ENCODE assay signal across 19 cellular contexts in the genomic region with DNA sequence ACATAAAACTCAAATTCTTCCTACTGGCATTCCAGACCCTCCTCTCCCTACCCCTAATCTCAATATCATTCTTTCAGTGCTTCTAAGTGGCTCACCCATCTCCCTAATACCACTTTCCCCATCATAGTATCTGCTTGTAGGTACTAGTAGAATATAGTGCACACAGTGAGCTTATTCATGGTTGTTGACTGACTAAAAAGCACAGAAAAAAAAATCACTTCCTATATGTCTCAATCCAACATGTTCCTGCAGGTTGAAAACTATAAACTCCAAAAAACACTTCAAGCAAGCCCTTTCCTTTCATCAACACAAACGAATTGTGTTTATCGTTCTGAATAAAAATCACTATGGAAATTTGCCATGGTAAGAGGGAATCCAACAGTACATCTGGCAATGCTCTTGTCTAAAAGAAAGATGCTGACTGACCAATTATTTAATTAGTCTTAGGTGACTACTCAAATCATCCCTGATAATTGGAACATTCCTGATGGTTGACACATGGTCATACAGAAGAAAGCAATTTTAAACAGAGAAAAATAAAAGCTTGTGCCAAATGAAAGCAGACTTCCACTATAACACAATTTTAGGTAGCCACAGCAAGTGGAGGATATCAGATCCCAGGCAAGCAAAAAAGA.
DNase-seq lines count a peak whose midpoint lies in the region; ATAC-seq, FAIRE-seq and TF ChIP-seq lines count a peak whose summit lies in the region.
"Had no signal": no experiment of that assay in that cellular context is flagged by ENCODE, and none has a peak within 500 bp of the region (broad histone marks: within the 10 kb centered on the region; RNA-seq: fewer than 3 reads in every experiment).

No MANE protein-coding gene starts in this region.

- H3K79me2 ChIP-seq in Karpas-422 (ENCODE audit: low read length) (no peaks in the 10 kb centered on the region), astrocyte (ENCODE audit: insufficient read depth, low read length) (peaks cover 98% of the 10 kb centered on the region), smooth muscle cell (ENCODE audit: low read depth) (peaks cover 93% of the 10 kb centered on the region)

- WGBS in smooth muscle cell (ENCODE audit: low lambda C conversion rate): 92% methylated on average over 2 of the region's 2 CpGs

- H2AFZ ChIP-seq in Karpas-422 (ENCODE audit: low read length) (no peak overlapping the region), astrocyte (ENCODE audit: low read depth, low read length) (no peak overlapping the region), smooth muscle cell (ENCODE audit: low read depth) (no peak overlapping the region)

- no peaks in the 10 kb centered on the region for H3K27me3 ChIP-seq in Karpas-422 (ENCODE audit: low read length)
- no peaks in the 10 kb centered on the region for H3K27me3 ChIP-seq in astrocyte (ENCODE audit: insufficient read depth, low read length)
- no peaks in the 10 kb centered on the region for H3K27me3 ChIP-seq in smooth muscle cell (ENCODE audit: low read depth)
- H3K27me3 ChIP-seq: SJSA1 had no signal

- H3K4me2 ChIP-seq in Karpas-422 (ENCODE audit: low read depth, low read length, poor library complexity, severe bottlenecking) (no peak overlapping the region), astrocyte (ENCODE audit: low read length) (no peak overlapping the region), smooth muscle cell (no peak overlapping the region)

- no peaks in the 10 kb centered on the region for H3K27me3 Mint-ChIP-seq in astrocyte (ENCODE audit: low read depth, unreplicated experiment)

- TF ChIP-seq CTCF in astrocyte (IDR thresholded peaks at IDR 0.05; ENCODE audit: insufficient read depth, low read depth, low read length) (no peak), smooth muscle cell (IDR thresholded peaks at IDR 0.05; ENCODE audit: borderline replicate concordance, insufficient read depth, poor library complexity, severe bottlenecking) (no peak)

- H4K20me1 ChIP-seq in Karpas-422 (ENCODE audit: insufficient read depth, low read depth, low read length): no peaks in the 10 kb centered on the region
- H4K20me1 ChIP-seq in astrocyte (ENCODE audit: insufficient read depth, low read length): peaks cover 74% of the 10 kb centered on the region
- peaks cover 73% of the 10 kb centered on the region for H4K20me1 ChIP-seq in smooth muscle cell (ENCODE audit: low read depth)

- peak; percentile 14 for DNase-seq in Karpas-422
- DNase-seq in astrocyte (ENCODE audit: low read depth): no peak
- no peak for DNase-seq in smooth muscle cell (lab: John Stamatoyannopoulos, UW; ENCODE audit: unreplicated experiment)
- no peak for DNase-seq in NCI-H2171 treated with DMSO at 0.1 percent for 48 hours (lab: John Stamatoyannopoulos, UW)
- DNase-seq: C1 segment of cervical spinal cord; CD8-positive, alpha-beta memory T cell; DMS79; MV-4-11; NCI-H1417; NCI-H187; NCI-H2107; NCI-H226; NCI-H524 treated with DMSO at 0.1 percent for 48 hours; PC-3; SW 1271 had no signal

- no peaks in the 10 kb centered on the region for H3K9me3 Mint-ChIP-seq in astrocyte (ENCODE audit: unreplicated experiment)
- H3K9me3 Mint-ChIP-seq: CD8-positive, alpha-beta memory T cell had no signal

- H3K36me3 ChIP-seq in Karpas-422 (ENCODE audit: insufficient read depth, low read length) (no peaks in the 10 kb centered on the region), astrocyte (ENCODE audit: insufficient read depth, low read length) (peaks cover 3% of the 10 kb centered on the region), smooth muscle cell (ENCODE audit: low read depth) (no peaks in the 10 kb centered on the region)

- H3K9me2 ChIP-seq in Karpas-422 (replicated peaks; ENCODE audit: insufficient read depth, low read length): no peaks in the 10 kb centered on the region

- no peak overlapping the region for H3K4me3 ChIP-seq in Karpas-422 (ENCODE audit: low read length)
- H3K4me3 ChIP-seq in astrocyte (ENCODE audit: insufficient read depth, low read depth, low read length): no peak overlapping the region
- no peak overlapping the region for H3K4me3 ChIP-seq in smooth muscle cell
- H3K4me3 ChIP-seq: SJSA1 had no signal

- H3K27ac ChIP-seq in Karpas-422 (ENCODE audit: low read length): no peak overlapping the region
- H3K27ac ChIP-seq in astrocyte (ENCODE audit: low read depth, low read length): no peak overlapping the region
- H3K27ac ChIP-seq in smooth muscle cell (ENCODE audit: low read depth): peak overlapping the region; percentile 95
- H3K27ac ChIP-seq: SJSA1 had no signal

- ATAC-seq in esophagus mucosa (peak; percentile 55), HG03378 (IDR thresholded peaks at IDR 0.05; ENCODE audit: unreplicated experiment) (no peak), HG03520 (IDR thresholded peaks at IDR 0.05; ENCODE audit: unreplicated experiment) (no peak)
- ATAC-seq: PC-3 had no signal

- peaks cover 41% of the 10 kb centered on the region for H3K4me1 Mint-ChIP-seq in astrocyte (ENCODE audit: low read depth, unreplicated experiment)
- H3K4me1 Mint-ChIP-seq: CD8-positive, alpha-beta memory T cell had no signal

- H3K9ac ChIP-seq in Karpas-422 (ENCODE audit: low read length) (no peak overlapping the region), astrocyte (ENCODE audit: low read length) (no peak overlapping the region), smooth muscle cell (ENCODE audit: low read depth) (no peak overlapping the region)

- no peak for FAIRE-seq in astrocyte (lab: Jason Lieb, UNC)

- H3K4me1 ChIP-seq in Karpas-422 (ENCODE audit: low read length) (no peaks in the 10 kb centered on the region), astrocyte (ENCODE audit: insufficient read depth, low read length) (peaks cover 43% of the 10 kb centered on the region), smooth muscle cell (ENCODE audit: low read depth) (peaks cover 42% of the 10 kb centered on the region)

- H3K27ac Mint-ChIP-seq in astrocyte (ENCODE audit: unreplicated experiment): peak overlapping the region; percentile 89

- H3K9me3 ChIP-seq in Karpas-422 (ENCODE audit: low read length): no peaks in the 10 kb centered on the region
- no peaks in the 10 kb centered on the region for H3K9me3 ChIP-seq in astrocyte (ENCODE audit: insufficient read depth, low read depth, low read length)
- H3K9me3 ChIP-seq in smooth muscle cell (replicated peaks; ENCODE audit: low read depth): no peaks in the 10 kb centered on the region
- H3K9me3 ChIP-seq: SJSA1 had no signal

- peaks cover 10% of the 10 kb centered on the region for H3K36me3 Mint-ChIP-seq in astrocyte (ENCODE audit: low read depth, unreplicated experiment)

- H3K4me3 Mint-ChIP-seq in astrocyte (ENCODE audit: unreplicated experiment): peak overlapping the region; percentile 62
- H3K4me3 Mint-ChIP-seq: CD8-positive, alpha-beta memory T cell had no signal

- H3F3A ChIP-seq in smooth muscle cell (ENCODE audit: low read depth): peaks cover 16% of the 10 kb centered on the region
